Comparison of ENCODE assay signal across 8 cellular contexts in the genomic region with DNA sequence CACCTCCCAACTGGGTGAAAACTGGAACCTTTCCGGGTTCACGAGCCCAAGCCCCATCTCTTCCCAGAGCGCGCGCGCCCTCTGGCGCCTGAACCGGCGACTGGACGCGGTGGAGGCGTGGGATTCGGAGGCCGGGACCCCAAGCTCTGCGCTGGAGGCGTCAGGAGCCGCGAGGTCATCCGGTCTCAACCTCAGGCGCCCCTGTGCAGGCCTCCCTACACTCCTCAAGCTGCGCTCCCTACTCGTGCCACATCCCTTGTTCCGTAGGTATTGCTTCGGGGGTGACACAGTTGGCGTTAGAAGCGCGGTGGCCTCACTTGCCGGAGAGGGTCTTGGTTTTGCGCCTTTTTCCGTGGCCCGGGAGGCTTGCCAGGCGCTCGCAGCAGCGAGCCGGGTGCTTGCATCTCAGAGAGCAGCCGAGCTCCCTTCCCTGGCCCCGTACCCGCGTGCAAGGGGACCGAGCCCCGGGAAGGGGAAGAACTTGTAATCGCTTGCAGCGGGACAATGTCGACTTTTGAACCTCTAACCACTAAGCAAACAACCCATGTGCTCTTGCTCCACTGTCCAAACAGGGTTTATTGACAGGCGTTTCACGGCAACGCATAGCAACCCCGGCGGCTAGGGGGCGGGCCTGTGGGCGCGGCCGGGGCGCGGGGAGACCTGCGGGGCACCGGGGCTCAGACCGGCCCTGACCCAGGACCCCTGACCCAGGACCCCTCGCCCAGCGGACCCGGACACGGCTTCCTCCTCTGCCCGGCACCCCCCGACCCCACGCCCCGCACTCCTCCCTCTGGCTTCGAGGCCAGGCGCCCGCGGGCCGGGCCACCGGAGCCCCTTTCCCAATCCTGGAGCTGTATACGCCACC. TPM values are rescaled to one million over a fixed set of nuclear protein-coding genes. Genes with fewer than 3 reads are reported as not detected.
DNase-seq lines count a peak whose midpoint lies in the region; ATAC-seq and TF ChIP-seq lines count a peak whose summit lies in the region.

No MANE protein-coding gene starts in this region.

- H3K4me1 ChIP-seq in CD4-positive, alpha-beta memory T cell (ENCODE audit: insufficient read depth, low read length), result peaks cover 13% of the 10 kb centered on the region
- H3K4me1 ChIP-seq in GM23338 (ENCODE audit: insufficient read depth) (peaks cover 42% of the 10 kb centered on the region), urinary bladder (ENCODE audit: insufficient read depth) (no peaks in the 10 kb centered on the region)

- H2AFZ ChIP-seq in GM23338, result peak overlapping the region; percentile 66; the same call in 1 of the 2 replicates

- POLR2A ChIA-PET in CD4-positive, alpha-beta memory T cell (lab: Charles Lee; ENCODE audit: partially characterized antibody), result no interaction called here

- no peak overlapping the region for H3K27ac ChIP-seq in CD4-positive, alpha-beta memory T cell (ENCODE audit: low read depth, low read length)
- H3K27ac ChIP-seq in GM23338 (ENCODE audit: low read depth), result no peak overlapping the region
- H3K27ac ChIP-seq in urinary bladder (ENCODE audit: low read depth), result no peak overlapping the region

- intact Hi-C loops in CD4-positive, alpha-beta memory T cell (cut with micrococcal nuclease), result no loop called here
- intact Hi-C loops in dendritic cell treated with granulocyte-macrophage colony-stimulating factor and Interleukin-4, amounts not matched to agents 40 ng/mL and 50 ng/mL, for 4 days (cut with micrococcal nuclease), result no loop called here

- DNase-seq in CD4-positive, alpha-beta memory T cell, result no peak
- DNase-seq in GM23338 (ENCODE audit: low spot score) (peak; percentile 92), OCI-M1 (lab: John Stamatoyannopoulos, UW) (peak; percentile 11), lung microvascular endothelial cell (ENCODE audit: low read depth in 2 of 2) (peak; percentile 40 to 68), amniotic stem cell (lab: John Stamatoyannopoulos, UW) (no peak)

- ATAC-seq in GM23338, result peak; percentile 69
- ATAC-seq in GM21825 (IDR thresholded peaks at IDR 0.05; ENCODE audit: unreplicated experiment), result no peak

- TF ChIP-seq CTCF in GM23338 (conservative IDR thresholded peaks at IDR 0.05; ENCODE audit: low read depth in 2 of 2), result peak; percentile 65 to 80

- H3K27me3 ChIP-seq in CD4-positive, alpha-beta memory T cell (ENCODE audit: insufficient read depth, low read length), result peaks cover 34% of the 10 kb centered on the region
- H3K27me3 ChIP-seq in GM23338 (ENCODE audit: insufficient read depth), result peaks cover 100% of the 10 kb centered on the region

- no peak overlapping the region for H3K4me3 ChIP-seq in CD4-positive, alpha-beta memory T cell (ENCODE audit: low read length in 2 of 2)
- H3K4me3 ChIP-seq in GM23338 (peak overlapping the region; percentile 55), urinary bladder (ENCODE audit: low read depth, low read length) (peak overlapping the region; percentile 29)

- H3K4me2 ChIP-seq in GM23338, result peak overlapping the region; percentile 82

- H3K9me3 ChIP-seq in CD4-positive, alpha-beta memory T cell (ENCODE audit: control insufficient read depth in 1 of 2, low read length in 2 of 2), result no peaks in the 10 kb centered on the region

- no peak overlapping the region for H3K27ac Mint-ChIP-seq in CD4-positive, alpha-beta memory T cell
- no peak overlapping the region for H3K27ac Mint-ChIP-seq in GM23338
- H3K27ac Mint-ChIP-seq in dendritic cell treated with granulocyte-macrophage colony-stimulating factor and Interleukin-4, amounts not matched to agents 40 ng/mL and 50 ng/mL, for 4 days, result no peak overlapping the region

- CTCF ChIA-PET in CD4-positive, alpha-beta memory T cell (lab: Charles Lee; ENCODE audit: partially characterized antibody), result no interaction called here

- H3K9me2 ChIP-seq in GM23338 (ENCODE audit: insufficient read depth), result no peaks in the 10 kb centered on the region

- H3K4me3 Mint-ChIP-seq in CD4-positive, alpha-beta memory T cell, result peak overlapping the region; percentile 15 to 70 (median 52)
- H3K4me3 Mint-ChIP-seq in GM23338, result peak overlapping the region; percentile 60
- peak overlapping the region; percentile 67 for H3K4me3 Mint-ChIP-seq in dendritic cell treated with granulocyte-macrophage colony-stimulating factor and Interleukin-4, amounts not matched to agents 40 ng/mL and 50 ng/mL, for 4 days

- H3K79me2 ChIP-seq in GM23338 (replicated peaks; ENCODE audit: insufficient read depth), result no peaks in the 10 kb centered on the region

- H3K36me3 Mint-ChIP-seq in CD4-positive, alpha-beta memory T cell, result no peaks in the 10 kb centered on the region
- H3K36me3 Mint-ChIP-seq in GM23338 (ENCODE audit: low read depth), result no peaks in the 10 kb centered on the region
- H3K36me3 Mint-ChIP-seq in dendritic cell treated with granulocyte-macrophage colony-stimulating factor and Interleukin-4, amounts not matched to agents 40 ng/mL and 50 ng/mL, for 4 days (ENCODE audit: low read depth), result no peaks in the 10 kb centered on the region

- 1% methylated on average over 73 of the region's 73 CpGs for WGBS in urinary bladder

- peaks cover 40 to 51% of the 10 kb centered on the region in 2 donors for H3K27me3 Mint-ChIP-seq in CD4-positive, alpha-beta memory T cell
- peaks cover 98% of the 10 kb centered on the region for H3K27me3 Mint-ChIP-seq in GM23338 (ENCODE audit: insufficient read depth, low read depth, poor library complexity)
- peaks cover 93% of the 10 kb centered on the region for H3K27me3 Mint-ChIP-seq in dendritic cell treated with granulocyte-macrophage colony-stimulating factor and Interleukin-4, amounts not matched to agents 40 ng/mL and 50 ng/mL, for 4 days

- H3K4me1 Mint-ChIP-seq in CD4-positive, alpha-beta memory T cell, result peaks cover 3 to 19% (median 9%) of the 10 kb centered on the region in 4 donors
- H3K4me1 Mint-ChIP-seq in GM23338, result peaks cover 31% of the 10 kb centered on the region
- H3K4me1 Mint-ChIP-seq in dendritic cell treated with granulocyte-macrophage colony-stimulating factor and Interleukin-4, amounts not matched to agents 40 ng/mL and 50 ng/mL, for 4 days (ENCODE audit: low read depth), result peaks cover 18% of the 10 kb centered on the region

- peaks cover 44% of the 10 kb centered on the region for H4K20me1 ChIP-seq in GM23338 (replicated peaks; ENCODE audit: insufficient read depth)

- peaks cover 41% of the 10 kb centered on the region for H3F3A ChIP-seq in GM23338 (replicated peaks; ENCODE audit: low read depth)

- no peaks in the 10 kb centered on the region for H3K36me3 ChIP-seq in CD4-positive, alpha-beta memory T cell (ENCODE audit: insufficient read depth, low read length)
- no peaks in the 10 kb centered on the region for H3K36me3 ChIP-seq in GM23338 (ENCODE audit: insufficient read depth)
- no peaks in the 10 kb centered on the region for H3K36me3 ChIP-seq in urinary bladder (ENCODE audit: insufficient read depth)

- no peaks in the 10 kb centered on the region for H3K9me3 Mint-ChIP-seq in CD4-positive, alpha-beta memory T cell
- H3K9me3 Mint-ChIP-seq in GM23338, result no peaks in the 10 kb centered on the region; the same call in 2 of the 3 replicates
- no peaks in the 10 kb centered on the region for H3K9me3 Mint-ChIP-seq in dendritic cell treated with granulocyte-macrophage colony-stimulating factor and Interleukin-4, amounts not matched to agents 40 ng/mL and 50 ng/mL, for 4 days

TF ChIP-seq in GM23338, 12 proteins besides CTCF, POLR2A, EP300 and RAD21:
- TF ChIP-seq ZNF114 (CRISPR knock-in tag; IDR thresholded peaks at IDR 0.05) (no peak), EZH2phosphoT487 (IDR thresholded peaks at IDR 0.05; ENCODE audit: unreplicated experiment) (peak; percentile 70), EZH2 (IDR thresholded peaks at IDR 0.05; ENCODE audit: low read depth, unreplicated experiment) (peak; percentile 84), NANOG (IDR thresholded peaks at IDR 0.05; ENCODE audit: borderline replicate concordance) (no peak), CREB1 (CRISPR knock-in tag; IDR thresholded peaks at IDR 0.05; ENCODE audit: low read depth) (no peak)
- TF ChIP-seq, protein P1, sequence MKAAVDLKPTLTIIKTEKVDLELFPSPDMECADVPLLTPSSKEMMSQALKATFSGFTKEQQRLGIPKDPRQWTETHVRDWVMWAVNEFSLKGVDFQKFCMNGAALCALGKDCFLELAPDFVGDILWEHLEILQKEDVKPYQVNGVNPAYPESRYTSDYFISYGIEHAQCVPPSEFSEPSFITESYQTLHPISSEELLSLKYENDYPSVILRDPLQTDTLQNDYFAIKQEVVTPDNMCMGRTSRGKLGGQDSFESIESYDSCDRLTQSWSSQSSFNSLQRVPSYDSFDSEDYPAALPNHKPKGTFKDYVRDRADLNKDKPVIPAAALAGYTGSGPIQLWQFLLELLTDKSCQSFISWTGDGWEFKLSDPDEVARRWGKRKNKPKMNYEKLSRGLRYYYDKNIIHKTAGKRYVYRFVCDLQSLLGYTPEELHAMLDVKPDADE (IDR thresholded peaks at IDR 0.05), result no peak

RNA-seq across cellular contexts. Expression of a gene that starts 8.5 kb away (rescaled TPM):
- total RNA-seq in CD4-positive, alpha-beta memory T cell, result not detected
- not detected for polyA plus RNA-seq in CD4-positive, alpha-beta memory T cell
- total RNA-seq in GM23338 (2014; rRNA removed; shearing (Covaris generic)), result not detected in 2 replicates
- 0.12 TPM in 1 of 2 replicates, not detected in the other for polyA plus RNA-seq in GM23338 (2016; fragmentation: Nextera tagmentation; extraction: Ambion mirVana)
- total RNA-seq in lung microvascular endothelial cell, result not detected in 2 replicates
- total RNA-seq in urinary bladder, result not detected
- polyA plus RNA-seq in urinary bladder, result not detected

RNA-seq across cellular contexts. Expression of a gene that starts 27.9 kb away (rescaled TPM):
- total RNA-seq in CD4-positive, alpha-beta memory T cell, result not detected
- polyA plus RNA-seq in CD4-positive, alpha-beta memory T cell, result not detected
- not detected in 2 replicates for total RNA-seq in GM23338 (2014; rRNA removed; shearing (Covaris generic))
- polyA plus RNA-seq in GM23338 (2016; fragmentation: Nextera tagmentation; extraction: Ambion mirVana), result not detected in 2 replicates
- not detected in 2 replicates for total RNA-seq in lung microvascular endothelial cell
- not detected for total RNA-seq in urinary bladder
- polyA plus RNA-seq in urinary bladder, result not detected

RNA-seq across cellular contexts. Expression of a gene that starts 40.8 kb away (rescaled TPM):
- not detected for total RNA-seq in CD4-positive, alpha-beta memory T cell
- not detected for polyA plus RNA-seq in CD4-positive, alpha-beta memory T cell
- not detected in 2 replicates for total RNA-seq in GM23338 (2014; rRNA removed; shearing (Covaris generic))
- polyA plus RNA-seq in GM23338 (2016; fragmentation: Nextera tagmentation; extraction: Ambion mirVana) (not detected in 2 replicates), urinary bladder (not detected)
- total RNA-seq in lung microvascular endothelial cell (not detected in 2 replicates), urinary bladder (not detected)

Comparison
In these comparisons a context has a peak if more than half of its experiments do, and no peak if none do; other contexts are left out.
1. DNase-seq: peak in GM23338 (single experiment), OCI-M1 (single experiment) and lung microvascular endothelial cell (2 of 2); none in CD4-positive, alpha-beta memory T cell (0 of 5) and amniotic stem cell (single experiment).
2. H3K4me3 ChIP-seq: peak in GM23338 (single experiment) and urinary bladder (single experiment); none in CD4-positive, alpha-beta memory T cell (0 of 2).
3. Peak in every context shown above with its lines, with median percentiles within 50 percentile points of each other: H3K4me3 Mint-ChIP-seq.